24 cellular contexts compared by ENCODE assay signal in genomic region chr10:132808568-132809236, GRCh38. TPM values are rescaled to one million over a fixed set of nuclear protein-coding genes. Genes with fewer than 3 reads are reported as not detected.
"Had no signal": no experiment of that assay in that cellular context is flagged by ENCODE, and none has a peak within 500 bp of the region (broad histone marks: within the 10 kb centered on the region; RNA-seq: fewer than 3 reads in every experiment).

No MANE protein-coding gene starts in this region.

- FAIRE-seq: colon, frontal cortex had no signal

- H3K4me3 Mint-ChIP-seq: activated CD4-positive, alpha-beta memory T cell treated with anti-CD3 and anti-CD28 coated beads, Interleukin-2, amount 10 ng/mL, durations not matched to agents 7 days and 5 days; activated CD4-positive, alpha-beta T cell treated with anti-CD3 and anti-CD28 coated beads for 36 hours; activated CD8-positive, alpha-beta memory T cell treated with anti-CD3 and anti-CD28 coated beads, Interleukin-2, amount 10 ng/mL, durations not matched to agents 7 days and 5 days; activated naive CD8-positive, alpha-beta T cell; mesothelial cell of epicardium; nephron progenitor cell; stimulated activated memory B cell treated with anti-CD40 and anti-IgM and Interleukin-4, amounts not matched to agents 10 μg/mL and 1 μg/mL and 100 μg/mL, for 72 hours; T-cell; WTC11 had no signal

- H3K9me3 ChIP-seq: thyroid gland had no signal

- H3K4me3 ChIP-seq: dorsolateral prefrontal cortex, smooth muscle cell, thyroid gland had no signal

- ATAC-seq: activated CD4-positive, alpha-beta T cell treated with anti-CD3 and anti-CD28 coated beads for 36 hours; activated CD8-positive, alpha-beta memory T cell treated with anti-CD3 and anti-CD28 coated beads, Interleukin-2, amount 10 ng/mL, durations not matched to agents 7 days and 5 days; left cardiac atrium; right cardiac atrium; SK-N-SH treated with all-trans-retinoic acid at 6 μM for 48 hours; stimulated activated memory B cell treated with anti-CD40 and anti-IgM and Interleukin-4, amounts not matched to agents 10 μg/mL and 1 μg/mL and 100 μg/mL, for 72 hours; T-cell; WTC11 had no signal

- H3K4me1 ChIP-seq: thyroid gland had no signal

- H3K27me3 Mint-ChIP-seq: activated CD4-positive, alpha-beta memory T cell treated with anti-CD3 and anti-CD28 coated beads, Interleukin-2, amount 10 ng/mL, durations not matched to agents 7 days and 5 days; activated CD4-positive, alpha-beta T cell treated with anti-CD3 and anti-CD28 coated beads for 36 hours; activated CD8-positive, alpha-beta memory T cell treated with anti-CD3 and anti-CD28 coated beads, Interleukin-2, amount 10 ng/mL, durations not matched to agents 7 days and 5 days; activated naive CD8-positive, alpha-beta T cell had no signal

- H3K36me3 ChIP-seq: thyroid gland had no signal

- H3K27ac Mint-ChIP-seq: activated CD4-positive, alpha-beta memory T cell treated with anti-CD3 and anti-CD28 coated beads, Interleukin-2, amount 10 ng/mL, durations not matched to agents 7 days and 5 days; activated CD4-positive, alpha-beta T cell treated with anti-CD3 and anti-CD28 coated beads for 36 hours; activated CD8-positive, alpha-beta memory T cell treated with anti-CD3 and anti-CD28 coated beads, Interleukin-2, amount 10 ng/mL, durations not matched to agents 7 days and 5 days; activated naive CD8-positive, alpha-beta T cell; mesothelial cell of epicardium; nephron progenitor cell; stimulated activated memory B cell treated with anti-CD40 and anti-IgM and Interleukin-4, amounts not matched to agents 10 μg/mL and 1 μg/mL and 100 μg/mL, for 72 hours; T-cell; WTC11 had no signal

- H3K4me1 Mint-ChIP-seq: activated CD4-positive, alpha-beta memory T cell treated with anti-CD3 and anti-CD28 coated beads, Interleukin-2, amount 10 ng/mL, durations not matched to agents 7 days and 5 days; activated CD4-positive, alpha-beta T cell treated with anti-CD3 and anti-CD28 coated beads for 36 hours; activated CD8-positive, alpha-beta memory T cell treated with anti-CD3 and anti-CD28 coated beads, Interleukin-2, amount 10 ng/mL, durations not matched to agents 7 days and 5 days; stimulated activated memory B cell treated with anti-CD40 and anti-IgM and Interleukin-4, amounts not matched to agents 10 μg/mL and 1 μg/mL and 100 μg/mL, for 72 hours; T-cell; WTC11 had no signal

- H3K36me3 Mint-ChIP-seq: activated CD8-positive, alpha-beta memory T cell treated with anti-CD3 and anti-CD28 coated beads, Interleukin-2, amount 10 ng/mL, durations not matched to agents 7 days and 5 days; activated naive CD8-positive, alpha-beta T cell; mesothelial cell of epicardium; stimulated activated memory B cell treated with anti-CD40 and anti-IgM and Interleukin-4, amounts not matched to agents 10 μg/mL and 1 μg/mL and 100 μg/mL, for 72 hours; T-cell; WTC11 had no signal

- H3K27ac ChIP-seq: dorsolateral prefrontal cortex, epithelial cell of prostate, thyroid gland had no signal

- H3K27me3 ChIP-seq: dorsolateral prefrontal cortex, thyroid gland had no signal

- H3K9me3 Mint-ChIP-seq: activated CD4-positive, alpha-beta memory T cell treated with anti-CD3 and anti-CD28 coated beads, Interleukin-2, amount 10 ng/mL, durations not matched to agents 7 days and 5 days; mesothelial cell of epicardium; nephron progenitor cell; stimulated activated memory B cell treated with anti-CD40 and anti-IgM and Interleukin-4, amounts not matched to agents 10 μg/mL and 1 μg/mL and 100 μg/mL, for 72 hours; T-cell; WTC11 had no signal

- DNase-seq: activated CD4-positive, alpha-beta memory T cell treated with anti-CD3 and anti-CD28 coated beads, Interleukin-2, amount 10 ng/mL, durations not matched to agents 7 days and 5 days; activated CD4-positive, alpha-beta T cell treated with anti-CD3 and anti-CD28 coated beads for 36 hours; activated CD8-positive, alpha-beta memory T cell treated with anti-CD3 and anti-CD28 coated beads, Interleukin-2, amount 10 ng/mL, durations not matched to agents 7 days and 5 days; amniotic stem cell; caudate nucleus; left cardiac atrium; nephron progenitor cell; occipital lobe; stimulated activated CD4-positive, alpha-beta T cell treated with anti-CD3 and anti-CD28 coated beads, Interleukin-4, amount 100 ng/mL, for 24 hours; T-cell; thyroid gland had no signal

RNA-seq across cellular contexts. Expression of gene NKX6-2, which starts 22.8 kb away (rescaled TPM):
- total RNA-seq: activated CD4-positive, alpha-beta memory T cell treated with anti-CD3 and anti-CD28 coated beads, Interleukin-2, amount 10 ng/mL, durations not matched to agents 7 days and 5 days; activated CD4-positive, alpha-beta T cell treated with anti-CD3 and anti-CD28 coated beads for 36 hours; activated CD8-positive, alpha-beta memory T cell treated with anti-CD3 and anti-CD28 coated beads, Interleukin-2, amount 10 ng/mL, durations not matched to agents 7 days and 5 days; left cardiac atrium; lung microvascular endothelial cell; mesothelial cell of epicardium; occipital lobe; right cardiac atrium; smooth muscle cell; T-cell; thyroid gland; urinary bladder had no signal
